In the genomic region with DNA sequence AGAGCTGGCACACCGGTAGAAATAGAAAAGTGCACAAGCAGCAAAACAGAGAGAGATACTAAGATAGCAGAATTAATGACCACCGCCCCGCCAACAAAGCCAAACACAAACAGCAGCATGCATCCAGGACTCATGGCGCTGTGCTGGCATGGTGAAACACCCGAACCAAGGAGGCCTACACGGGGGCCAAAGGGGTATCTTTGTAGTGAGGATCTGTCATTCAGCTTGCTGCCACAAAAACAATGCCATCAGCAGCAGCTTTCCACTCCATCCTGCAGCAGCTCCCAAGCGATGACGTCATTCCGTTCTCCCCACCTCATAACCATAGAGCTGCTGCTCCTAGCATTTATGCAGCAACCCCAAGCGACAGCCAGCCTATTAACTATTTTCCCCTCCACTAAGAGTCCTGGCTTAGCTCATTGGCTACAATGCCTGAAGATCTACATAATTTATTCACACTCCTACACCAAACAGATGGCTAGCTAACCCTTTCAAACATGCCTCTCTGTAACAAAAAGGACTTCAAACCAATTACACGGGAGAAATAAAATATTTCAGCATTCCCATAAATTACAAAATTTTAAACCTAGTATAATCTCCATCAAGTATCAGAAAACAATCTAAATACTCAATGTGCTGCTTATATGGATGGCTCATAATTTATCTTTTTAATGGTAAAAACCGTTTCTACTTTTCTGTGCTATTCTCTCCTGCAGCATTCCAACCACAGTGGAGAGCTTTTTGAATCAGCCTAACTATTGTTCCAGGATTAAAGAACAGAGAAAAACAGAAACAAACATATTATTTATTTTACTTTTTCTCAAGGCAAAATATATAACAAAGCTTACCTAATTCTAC, we compare ENCODE assay signal across 10 cellular contexts.
A peak's percentile ranks its signal among the peaks of the same experiment; 100 is the strongest.
DNase-seq lines count a peak whose midpoint lies in the region; ATAC-seq, FAIRE-seq and TF ChIP-seq lines count a peak whose summit lies in the region.
"Had no signal": no experiment of that assay in that cellular context is flagged by ENCODE, and none has a peak within 500 bp of the region (broad histone marks: within the 10 kb centered on the region; RNA-seq: fewer than 3 reads in every experiment).

No MANE protein-coding gene starts in this region.

- no peak for TF ChIP-seq EP300 in A549 (IDR thresholded peaks at IDR 0.05)

- H3K27ac ChIP-seq in A549 (no peak overlapping the region), right atrium auricular region (peak overlapping the region; percentile 15 to 30), psoas muscle (no peak overlapping the region)
- H3K27ac ChIP-seq: BLaER1, VCaP had no signal

- H3K27me3 ChIP-seq in right atrium auricular region (no peaks in the 10 kb centered on the region), psoas muscle (ENCODE audit: insufficient read depth in 3 of 3, low read length in 2 of 3) (no peaks in the 10 kb centered on the region)
- H3K27me3 ChIP-seq: BLaER1 had no signal

- H3K4me2 ChIP-seq in A549 = no peak overlapping the region
- H3K4me2 ChIP-seq: BLaER1 had no signal

- H3K4me3 ChIP-seq in A549 (no peak overlapping the region), right atrium auricular region (peak overlapping the region; percentile 10 to 34), psoas muscle (peak overlapping the region; percentile 5)
- H3K4me3 ChIP-seq: BLaER1 had no signal

- H3K9me3 ChIP-seq in A549 (no peaks in the 10 kb centered on the region), right atrium auricular region (no peaks in the 10 kb centered on the region), psoas muscle (no peaks in the 10 kb centered on the region)
- H3K9me3 ChIP-seq: BLaER1 had no signal

- TF ChIP-seq CTCF in A549 (IDR thresholded peaks at IDR 0.05) (no peak), right atrium auricular region (IDR thresholded peaks at IDR 0.05) (no peak), psoas muscle (IDR thresholded peaks at IDR 0.05) (no peak)

- peak in 1 of 2 experiments; percentile 26 for DNase-seq in A549 (ENCODE audit: low read depth in 1 of 2, low spot score in 1 of 2)
- DNase-seq in NCI-H1048 (lab: John Stamatoyannopoulos, UW) = peak; percentile 86
- peak; percentile 27 for DNase-seq in amniotic stem cell (lab: John Stamatoyannopoulos, UW)
- peak; percentile 79 for DNase-seq in right atrium auricular region (ENCODE audit: low spot score)
- DNase-seq in psoas muscle = peak in 1 of 2 donors; percentile 38
- DNase-seq in NCI-H345 (lab: John Stamatoyannopoulos, UW) = no peak

- peaks cover 9% of the 10 kb centered on the region; the same call in 2 of the 3 replicates for H3K4me1 ChIP-seq in A549
- H3K4me1 ChIP-seq in right atrium auricular region = peaks cover 0 to 10% of the 10 kb centered on the region in 2 donors
- H3K4me1 ChIP-seq in psoas muscle = peaks cover 7% of the 10 kb centered on the region

- ATAC-seq in A549 (peak; percentile 43 to 75; a peak in 5 of 6 replicates), psoas muscle (peak; percentile 32 to 79 (median 70)), HG02840 (IDR thresholded peaks at IDR 0.05; ENCODE audit: low FRiP score, unreplicated experiment) (no peak), HG02870 (IDR thresholded peaks at IDR 0.05; ENCODE audit: unreplicated experiment) (no peak)

- no peak for TF ChIP-seq RAD21 in A549 (conservative IDR thresholded peaks at IDR 0.05 in 1 of 2, IDR thresholded peaks at IDR 0.05 in 1 of 2)

- no peaks in the 10 kb centered on the region for H3K36me3 ChIP-seq in right atrium auricular region
- peaks cover 0 to 4% of the 10 kb centered on the region in 2 donors for H3K36me3 ChIP-seq in psoas muscle (ENCODE audit: insufficient read depth in 1 of 2, low read depth in 1 of 2)

- POLR2A ChIA-PET in A549 (lab: Yijun Ruan, JAX) = interaction anchor here (0.6 kb wide), 1 partner anchor 40 kb away, joined by 4 read pairs; no protein-coding TSS in a partner anchor

- no peak for TF ChIP-seq POLR2A in A549 (IDR thresholded peaks at IDR 0.05; ENCODE audit: low read length)

- 85% methylated on average over 12 of the region's 12 CpGs for WGBS in A549 (ENCODE audit: missing lambda C conversion rate)
- WGBS in psoas muscle, 3 donors = 44 to 50% (median 47%) methylated on average over 12 of the region's 12 CpGs

- no peak for FAIRE-seq in A549 (lab: Jason Lieb, UNC)

- CTCF ChIA-PET in A549 (lab: Yijun Ruan, JAX) = interaction anchor here (0.6 to 4.7 kb wide), 8 partner anchors 8 to 195 kb away, joined by 3 to 31 read pairs (median 4); partner anchors contain the start of gene NME1

- intact Hi-C loops in psoas muscle (cut with DNase I) = no loop called here

TF ChIP-seq in A549, 52 proteins besides CTCF, POLR2A, EP300 and RAD21:
- TF ChIP-seq REST (IDR thresholded peaks at IDR 0.05) (no peak), CEBPB (IDR thresholded peaks at IDR 0.05) (no peak), RFX5 (IDR thresholded peaks at IDR 0.05) (peak; percentile 92), MAX (IDR thresholded peaks at IDR 0.05) (no peak), NFE2L2 (conservative IDR thresholded peaks at IDR 0.05; ENCODE audit: low read length) (no peak), MAFK (IDR thresholded peaks at IDR 0.05; ENCODE audit: partially characterized antibody) (peak; percentile 70), JUNB (IDR thresholded peaks at IDR 0.05) (no peak), TFCP2L1 (CRISPR knock-in tag; IDR thresholded peaks at IDR 0.05) (no peak), TP53 (CRISPR knock-in tag; IDR thresholded peaks at IDR 0.05) (no peak), NR3C1 (IDR thresholded peaks at IDR 0.05) (no peak), ESRRA (IDR thresholded peaks at IDR 0.05; ENCODE audit: borderline replicate concordance, low read length) (no peak), JUN (IDR thresholded peaks at IDR 0.05) (no peak), MAZ (IDR thresholded peaks at IDR 0.05; ENCODE audit: borderline replicate concordance, low read depth, low read length) (no peak), ZC3H11A (IDR thresholded peaks at IDR 0.05) (no peak), RNF2 (IDR thresholded peaks at IDR 0.05; ENCODE audit: borderline replicate concordance, low read depth) (no peak), CHD4 (IDR thresholded peaks at IDR 0.05; ENCODE audit: borderline replicate concordance) (no peak)

Comparison
In these comparisons a context has a peak if more than half of its experiments do, and no peak if none do; other contexts are left out.
1. ATAC-seq: peak in A549 (2 of 2) and psoas muscle (4 of 4); none in HG02840 (single experiment) and HG02870 (single experiment).
2. H3K27ac ChIP-seq: peak in right atrium auricular region (2 of 2); none in A549 (0 of 2) and psoas muscle (single experiment).